8 cellular contexts compared by ENCODE assay signal in the genomic region with DNA sequence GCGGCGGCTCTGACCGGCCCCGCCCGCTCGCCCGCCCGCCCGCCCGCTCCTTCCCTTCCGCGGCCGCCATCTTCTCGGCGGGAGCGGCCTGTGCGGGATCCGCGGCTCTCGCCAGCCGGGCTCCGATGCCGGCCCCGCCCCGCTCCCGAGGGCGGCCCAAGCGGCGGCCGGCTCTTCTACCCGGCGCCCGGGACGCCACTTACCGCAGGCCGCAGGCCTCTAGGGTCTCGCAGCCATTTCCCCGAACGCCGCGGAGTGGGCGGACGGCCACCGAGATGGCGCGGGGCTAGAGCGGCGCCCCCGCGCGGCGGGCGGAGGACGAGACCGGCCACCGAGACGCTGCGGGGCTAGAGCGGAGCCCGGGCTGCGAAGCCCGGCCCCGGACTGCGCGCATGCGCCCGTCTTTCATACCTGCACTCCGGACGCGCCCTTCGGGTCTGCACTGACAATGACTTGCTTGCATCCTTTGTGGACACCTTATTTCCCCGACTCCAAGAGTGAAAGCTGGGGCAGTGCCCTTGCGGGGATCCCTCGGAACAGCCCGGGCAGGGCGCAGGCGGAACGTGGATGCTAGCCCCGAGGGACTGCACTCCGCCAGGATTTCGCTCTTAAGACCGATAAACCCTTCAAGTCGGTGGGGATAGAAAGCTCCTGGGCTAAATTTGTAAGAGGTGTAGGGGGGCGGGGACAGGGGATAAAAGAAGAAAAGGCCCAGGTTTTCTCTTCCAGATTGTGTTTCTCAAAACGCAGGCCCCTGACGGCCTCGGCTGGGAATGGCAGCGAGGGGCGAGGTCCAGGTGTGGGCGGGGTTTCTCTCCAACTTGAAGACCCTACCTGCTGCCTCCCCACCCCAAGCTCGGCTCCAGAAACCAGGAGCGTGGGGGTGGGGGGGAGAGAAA. TPM values are rescaled to one million over a fixed set of nuclear protein-coding genes. Genes with fewer than 3 reads are reported as not detected.
DNase-seq lines count a peak whose midpoint lies in the region; ATAC-seq and TF ChIP-seq lines count a peak whose summit lies in the region.

A gene (minus strand): TSS at position 277 of the 899 bp plus-strand sequence.

- H3K4me3 ChIP-seq in GM12865 (ENCODE audit: low read depth, low read length) (peak within 1 kb of the TSS; percentile 90), heart left ventricle (peak within 1 kb of the TSS; percentile 72 to 98 (median 94)), upper lobe of right lung (peak within 1 kb of the TSS; percentile 88)

- H3K9me3 ChIP-seq in heart left ventricle = no peaks in the 10 kb centered on the region
- H3K9me3 ChIP-seq in upper lobe of right lung = no peaks in the 10 kb centered on the region

- H3K36me3 ChIP-seq in heart left ventricle (no peaks in the 10 kb centered on the region), upper lobe of right lung (no peaks in the 10 kb centered on the region)

- TF ChIP-seq CTCF in GM12865 (IDR thresholded peaks at IDR 0.05; ENCODE audit: insufficient read depth, low read depth, low read length, missing control alignments) (peak; percentile 43), heart left ventricle (IDR thresholded peaks at IDR 0.05) (peak in 11 of 12 donors; percentile 69 to 95 (median 81)), upper lobe of right lung (IDR thresholded peaks at IDR 0.05) (peak; percentile 79)

- H3K27ac Mint-ChIP-seq in activated naive CD8-positive, alpha-beta T cell treated with anti-CD3 and anti-CD28 coated beads, Interleukin-2, amount 50 U/mL, for 24 hours = peak within 1 kb of the TSS; percentile 86

- peaks cover 14% of the 10 kb centered on the region for H3K36me3 Mint-ChIP-seq in activated naive CD8-positive, alpha-beta T cell treated with anti-CD3 and anti-CD28 coated beads, Interleukin-2, amount 50 U/mL, for 24 hours (ENCODE audit: low read depth)

- no peaks in the 10 kb centered on the region for H3K27me3 Mint-ChIP-seq in activated naive CD8-positive, alpha-beta T cell treated with anti-CD3 and anti-CD28 coated beads, Interleukin-2, amount 50 U/mL, for 24 hours

- intact Hi-C loops in heart left ventricle (cut with DNase I) = loop anchor here in 4 of 10 donors (5.0 to 10.0 kb wide), 3 partner anchors 49 to 64 kb away; a partner anchor contains a TSS
- intact Hi-C loops in posterior vena cava (cut with DNase I) = no loop called here
- intact Hi-C loops in upper lobe of right lung (cut with DNase I) = no loop called here

- DNase-seq in GM12865 (ENCODE audit: low read depth) (peak; percentile 95), NCI-H1105 (lab: John Stamatoyannopoulos, UW) (peak; percentile 85), SW 1271 (lab: John Stamatoyannopoulos, UW) (peak; percentile 73 to 89), heart left ventricle (peak; percentile 90 to 95 (median 93)), posterior vena cava (ENCODE audit: low spot score) (peak; percentile 95), upper lobe of right lung (peak; percentile 96)
- peak; percentile 93 for DNase-seq in activated naive CD8-positive, alpha-beta T cell treated with anti-CD3 and anti-CD28 coated beads, Interleukin-2, amount 50 U/mL, for 24 hours

- ATAC-seq in HG02623 (IDR thresholded peaks at IDR 0.05; ENCODE audit: unreplicated experiment) = peak; percentile 68
- ATAC-seq in activated naive CD8-positive, alpha-beta T cell treated with anti-CD3 and anti-CD28 coated beads, Interleukin-2, amount 50 U/mL, for 24 hours = peak; percentile 79
- ATAC-seq in heart left ventricle = peak; percentile 79 to 94 (median 88)
- ATAC-seq in upper lobe of right lung = peak; percentile 94

- H3K4me1 ChIP-seq in heart left ventricle (peaks cover 12 to 80% (median 63%) of the 10 kb centered on the region in 12 donors), upper lobe of right lung (peaks cover 65% of the 10 kb centered on the region)

- WGBS in heart left ventricle, 4 donors = 1 to 3% (median 2%) methylated on average over 43 to 92 of the region's 92 CpGs

- H3K4me1 Mint-ChIP-seq in activated naive CD8-positive, alpha-beta T cell treated with anti-CD3 and anti-CD28 coated beads, Interleukin-2, amount 50 U/mL, for 24 hours = peaks cover 76% of the 10 kb centered on the region

- H3K27ac ChIP-seq in heart left ventricle = peak within 1 kb of the TSS; percentile 95 to 99 (median 98)
- H3K27ac ChIP-seq in upper lobe of right lung = peak within 1 kb of the TSS; percentile 97

- no peaks in the 10 kb centered on the region for H3K9me3 Mint-ChIP-seq in activated naive CD8-positive, alpha-beta T cell treated with anti-CD3 and anti-CD28 coated beads, Interleukin-2, amount 50 U/mL, for 24 hours

- peak in 1 of 2 donors; percentile 64 for TF ChIP-seq POLR2A in heart left ventricle (IDR thresholded peaks at IDR 0.05)

- H3K4me3 Mint-ChIP-seq in activated naive CD8-positive, alpha-beta T cell treated with anti-CD3 and anti-CD28 coated beads, Interleukin-2, amount 50 U/mL, for 24 hours = peak within 1 kb of the TSS; percentile 87

- H3K27me3 ChIP-seq in heart left ventricle = no peaks in the 10 kb centered on the region
- no peaks in the 10 kb centered on the region for H3K27me3 ChIP-seq in upper lobe of right lung

RNA-seq across cellular contexts. Expression of the gene that starts here (rescaled TPM):
- total RNA-seq in heart left ventricle (10 to 100 TPM; 27.5 to 46.2 (median 38.9) TPM), posterior vena cava (10 to 100 TPM; 38.5 to 44.1 TPM), upper lobe of right lung (55.5 TPM)
- polyA plus RNA-seq in heart left ventricle = 10 to 100 TPM; 16.5 to 20.1 TPM

Comparison
In these comparisons a context has a peak if more than half of its experiments do, and no peak if none do; other contexts are left out.
1. Peak in every context shown above with its lines: DNase-seq, ATAC-seq, H3K4me3 ChIP-seq and H3K27ac ChIP-seq.